7 cellular contexts compared by ENCODE assay signal in genomic region chr20:5192570-5193431, GRCh38.
A peak's percentile ranks its signal among the peaks of the same experiment; 100 is the strongest.
DNase-seq lines count a peak whose midpoint lies in the region; ATAC-seq and TF ChIP-seq lines count a peak whose summit lies in the region.

No MANE protein-coding gene starts in this region.

- CTCF ChIA-PET in activated CD4-positive, alpha-beta memory T cell treated with anti-CD3 and anti-CD28 coated beads for 36 hours (lab: Charles Lee): interaction anchor here (0.6 to 7.2 kb wide), 24 partner anchors 9 to 435 kb away, joined by 3 to 208 read pairs (median 6); partner anchors contain the start of gene CDS2

- H3K27me3 Mint-ChIP-seq in activated CD4-positive, alpha-beta memory T cell treated with anti-CD3 and anti-CD28 coated beads for 36 hours: no peaks in the 10 kb centered on the region
- no peaks in the 10 kb centered on the region for H3K27me3 Mint-ChIP-seq in nephron progenitor cell (ENCODE audit: low read depth, poor library complexity)

- no peaks in the 10 kb centered on the region for H3K9me3 Mint-ChIP-seq in activated CD4-positive, alpha-beta memory T cell treated with anti-CD3 and anti-CD28 coated beads for 36 hours
- H3K9me3 Mint-ChIP-seq in nephron progenitor cell: no peaks in the 10 kb centered on the region

- peaks cover 24% of the 10 kb centered on the region for H3K4me1 Mint-ChIP-seq in activated CD4-positive, alpha-beta memory T cell treated with anti-CD3 and anti-CD28 coated beads for 36 hours (ENCODE audit: low read depth)
- H3K4me1 Mint-ChIP-seq in nephron progenitor cell: peaks cover 32% of the 10 kb centered on the region

- H3K36me3 Mint-ChIP-seq in activated CD4-positive, alpha-beta memory T cell treated with anti-CD3 and anti-CD28 coated beads for 36 hours: peaks cover 13% of the 10 kb centered on the region
- peaks cover 11% of the 10 kb centered on the region for H3K36me3 Mint-ChIP-seq in nephron progenitor cell (ENCODE audit: low read depth)

- POLR2A ChIA-PET in activated CD4-positive, alpha-beta memory T cell treated with anti-CD3 and anti-CD28 coated beads for 36 hours (lab: Charles Lee): interaction anchor here (1.3 to 2.6 kb wide), 3 partner anchors 50 to 73 kb away, joined by 4 to 17 read pairs (median 14); partner anchors contain the start of genes CDS2 and PCNA

- in situ Hi-C loops in KBM-7 (cut with MboI; ENCODE audit: low pct_unique_long_range_greater_than_20kb, low sequenced_read_pairs): no loop called here

- intact Hi-C loops in activated CD4-positive, alpha-beta memory T cell treated with anti-CD3 and anti-CD28 coated beads for 36 hours (cut with micrococcal nuclease): loop anchor here (1.0 kb wide), 2 partner anchors 66 to 72 kb away; no protein-coding TSS in a partner anchor

- no peak for TF ChIP-seq CTCF in nephron progenitor cell (IDR thresholded peaks at IDR 0.05)

- peak overlapping the region; percentile 73 for H3K27ac Mint-ChIP-seq in activated CD4-positive, alpha-beta memory T cell treated with anti-CD3 and anti-CD28 coated beads for 36 hours
- peak overlapping the region; percentile 54 for H3K27ac Mint-ChIP-seq in nephron progenitor cell

- no peak for DNase-seq in activated CD4-positive, alpha-beta memory T cell treated with anti-CD3 and anti-CD28 coated beads for 36 hours
- no peak for DNase-seq in nephron progenitor cell
- no peak for DNase-seq in NCI-H187 (lab: John Stamatoyannopoulos, UW)
- DNase-seq in ureter (ENCODE audit: low spot score): no peak
- no peak for DNase-seq in KBM-7

- ATAC-seq in GM18517 (IDR thresholded peaks at IDR 0.05; ENCODE audit: unreplicated experiment): peak; percentile 65
- peak; percentile 53 for ATAC-seq in GM21390 (IDR thresholded peaks at IDR 0.05; ENCODE audit: unreplicated experiment)

- H3K4me3 Mint-ChIP-seq in activated CD4-positive, alpha-beta memory T cell treated with anti-CD3 and anti-CD28 coated beads for 36 hours: no peak overlapping the region
- H3K4me3 Mint-ChIP-seq in nephron progenitor cell: no peak overlapping the region
